In the genomic region with DNA sequence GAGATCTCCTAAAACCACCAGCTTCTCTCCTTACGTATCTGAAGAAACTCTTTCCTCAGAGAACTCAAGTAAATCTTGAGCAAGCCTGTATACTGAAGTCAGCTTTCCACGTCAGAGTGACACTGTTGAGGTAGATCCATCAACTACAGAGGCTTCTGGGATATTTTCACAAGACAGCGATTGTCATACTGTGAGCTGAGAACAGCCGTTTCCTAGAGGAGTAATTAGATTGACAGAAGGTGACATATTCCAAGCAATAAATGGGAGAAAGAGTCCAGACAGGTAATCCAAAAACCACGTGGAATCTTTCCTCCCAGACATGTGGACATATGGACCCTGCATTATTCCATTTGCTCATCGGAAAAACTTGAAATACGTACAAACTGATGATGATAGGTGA, we compare ENCODE assay signal across 1 cellular context.
TF ChIP-seq lines count a peak whose summit lies in the region.

No MANE protein-coding gene starts in this region.

TF ChIP-seq in endothelial cell of umbilical vein, 7 proteins besides CTCF, POLR2A, EP300 and RAD21:
- TF ChIP-seq GATA2 (IDR thresholded peaks at IDR 0.05; ENCODE audit: insufficient read depth, insufficient read length, low read depth, low read length) (no peak), EZH2 (IDR thresholded peaks at IDR 0.05; ENCODE audit: borderline replicate concordance, low read depth, low read length, severe bottlenecking) (no peak), MYC (IDR thresholded peaks at IDR 0.05; ENCODE audit: low read depth, low read length) (no peak), JUN (IDR thresholded peaks at IDR 0.05; ENCODE audit: borderline replicate concordance, insufficient read depth, insufficient read length, low read depth) (no peak), POLR2AphosphoS5 (IDR thresholded peaks at IDR 0.05; ENCODE audit: insufficient read depth, low read depth, low read length) (no peak), FOS (IDR thresholded peaks at IDR 0.05; ENCODE audit: borderline replicate concordance, insufficient read depth, low read length) (no peak)
- TF ChIP-seq, protein P1, sequence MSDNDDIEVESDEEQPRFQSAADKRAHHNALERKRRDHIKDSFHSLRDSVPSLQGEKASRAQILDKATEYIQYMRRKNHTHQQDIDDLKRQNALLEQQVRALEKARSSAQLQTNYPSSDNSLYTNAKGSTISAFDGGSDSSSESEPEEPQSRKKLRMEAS (IDR thresholded peaks at IDR 0.05; ENCODE audit: insufficient read depth, insufficient read length): no peak
